In genomic region chr4:41579556-41579955, GRCh38 we compare ENCODE assay signal across 29 cellular contexts. TPM values are rescaled to one million over a fixed set of nuclear protein-coding genes. Genes with fewer than 3 reads are reported as not detected.
"Had no signal": no experiment of that assay in that cellular context is flagged by ENCODE, and none has a peak within 500 bp of the region (broad histone marks: within the 10 kb centered on the region; RNA-seq: fewer than 3 reads in every experiment).

No MANE protein-coding gene starts in this region.

- DNase-seq: activated CD4-positive, alpha-beta memory T cell treated with anti-CD3 and anti-CD28 coated beads for 36 hours; activated CD4-positive, alpha-beta T cell treated with anti-CD3 and anti-CD28 coated beads, Interleukin-2, amount 10 ng/mL, durations not matched to agents 24 days and 14 days; activated CD4-positive, CD25-positive, alpha-beta regulatory T cell treated with anti-CD3 and anti-CD28 coated beads, Interleukin-2, amount 50 U/mL, for 72 hours; activated CD8-positive, alpha-beta memory T cell treated with anti-CD3 and anti-CD28 coated beads, Interleukin-2, amount 50 U/mL, for 4 hours; activated gamma-delta T cell; activated naive CD4-positive, alpha-beta T cell treated with anti-CD3 and anti-CD28 coated beads, Interleukin-2, amount 10 ng/mL, durations not matched to agents 7 days and 5 days; activated naive CD8-positive, alpha-beta T cell treated with anti-CD3 and anti-CD28 coated beads, Interleukin-2, amount 10 ng/mL, durations not matched to agents 7 days and 5 days; activated T-cell treated with anti-CD3 and anti-CD28 coated beads, Interleukin-2, amount 50 U/mL, for 1 hour; amygdala; central memory CD4-positive, alpha-beta T cell; endodermal cell; foreskin fibroblast; mesendoderm; mucosa of descending colon; right cardiac atrium; spleen; stimulated activated CD4-positive, alpha-beta T cell treated with anti-CD3 and anti-CD28 coated beads, Interleukin-2, amount 100 ng/mL, for 48 hours; stimulated activated naive CD8-positive, alpha-beta T cell treated with anti-CD3 and anti-CD28 coated beads, Interleukin-15, Interleukin-2, amounts not matched to agents 100 U/mL and 50 U/mL, for 24 hours; T-helper 17 cell; T1000; testis; transverse colon had no signal

- H3K9me3 ChIP-seq: breast epithelium, mucosa of descending colon, testis, transverse colon, vagina had no signal

- H3K27ac ChIP-seq: breast epithelium, testis, transverse colon, vagina had no signal

- H3K9me3 Mint-ChIP-seq: activated CD4-positive, alpha-beta T cell treated with anti-CD3 and anti-CD28 coated beads, Interleukin-2, amount 10 ng/mL, durations not matched to agents 24 days and 14 days; activated naive CD4-positive, alpha-beta T cell treated with anti-CD3 and anti-CD28 coated beads, Interleukin-2, amount 10 ng/mL, durations not matched to agents 7 days and 5 days; activated T-helper 1 cell treated with anti-CD3 and anti-CD28 coated beads, Interleukin-12 subunit alpha, Interleukin-12 subunit beta, Interleukin-2, Interleukin-4 antibody, amounts not matched to agents 30 ng/mL and 10 ng/mL and 1 ng/mL, durations not matched to agents 14 hours and 24 hours and 36 hours had no signal

- H3K4me1 Mint-ChIP-seq: activated CD4-positive, alpha-beta T cell treated with anti-CD3 and anti-CD28 coated beads, Interleukin-2, amount 10 ng/mL, durations not matched to agents 24 days and 14 days; activated naive CD4-positive, alpha-beta T cell treated with anti-CD3 and anti-CD28 coated beads, Interleukin-2, amount 10 ng/mL, durations not matched to agents 7 days and 5 days; activated naive CD8-positive, alpha-beta T cell treated with anti-CD3 and anti-CD28 coated beads, Interleukin-2, amount 10 ng/mL, durations not matched to agents 7 days and 5 days; endodermal cell; T-helper 17 cell had no signal

- H3K27ac Mint-ChIP-seq: activated CD4-positive, alpha-beta memory T cell treated with anti-CD3 and anti-CD28 coated beads for 36 hours; activated CD4-positive, alpha-beta T cell treated with anti-CD3 and anti-CD28 coated beads, Interleukin-2, amount 10 ng/mL, durations not matched to agents 24 days and 14 days; activated naive CD4-positive, alpha-beta T cell treated with anti-CD3 and anti-CD28 coated beads, Interleukin-2, amount 10 ng/mL, durations not matched to agents 7 days and 5 days; activated naive CD8-positive, alpha-beta T cell treated with anti-CD3 and anti-CD28 coated beads, Interleukin-2, amount 10 ng/mL, durations not matched to agents 7 days and 5 days; activated T-helper 1 cell treated with anti-CD3 and anti-CD28 coated beads, Interleukin-12 subunit alpha, Interleukin-12 subunit beta, Interleukin-2, Interleukin-4 antibody, amounts not matched to agents 30 ng/mL and 10 ng/mL and 1 ng/mL, durations not matched to agents 14 hours and 24 hours and 36 hours; endodermal cell; natural killer cell treated with Interleukin-12 subunit alpha and Interleukin-12 subunit beta and Interleukin-15 and Interleukin-18, amount 100 ng/mL, for 72 hours; T-helper 17 cell had no signal

- H3K27me3 ChIP-seq: breast epithelium, spleen, testis, transverse colon, vagina had no signal

- H3K4me3 Mint-ChIP-seq: activated CD4-positive, alpha-beta memory T cell treated with anti-CD3 and anti-CD28 coated beads for 36 hours; activated CD4-positive, alpha-beta T cell treated with anti-CD3 and anti-CD28 coated beads, Interleukin-2, amount 10 ng/mL, durations not matched to agents 24 days and 14 days; activated naive CD4-positive, alpha-beta T cell treated with anti-CD3 and anti-CD28 coated beads, Interleukin-2, amount 10 ng/mL, durations not matched to agents 7 days and 5 days; activated naive CD8-positive, alpha-beta T cell treated with anti-CD3 and anti-CD28 coated beads, Interleukin-2, amount 10 ng/mL, durations not matched to agents 7 days and 5 days; activated T-helper 1 cell treated with anti-CD3 and anti-CD28 coated beads, Interleukin-12 subunit alpha, Interleukin-12 subunit beta, Interleukin-2, Interleukin-4 antibody, amounts not matched to agents 30 ng/mL and 10 ng/mL and 1 ng/mL, durations not matched to agents 14 hours and 24 hours and 36 hours; endodermal cell; natural killer cell treated with Interleukin-12 subunit alpha and Interleukin-12 subunit beta and Interleukin-15 and Interleukin-18, amount 100 ng/mL, for 72 hours; T-helper 17 cell had no signal

- ATAC-seq: esophagus mucosa; mucosa of descending colon; natural killer cell treated with Interleukin-12 subunit alpha and Interleukin-12 subunit beta and Interleukin-15 and Interleukin-18, amount 100 ng/mL, for 72 hours; right cardiac atrium; stimulated activated naive CD8-positive, alpha-beta T cell treated with anti-CD3 and anti-CD28 coated beads, Interleukin-15, Interleukin-2, amounts not matched to agents 100 U/mL and 50 U/mL, for 24 hours; T-helper 17 cell had no signal

- H3K27me3 Mint-ChIP-seq: activated CD4-positive, alpha-beta memory T cell treated with anti-CD3 and anti-CD28 coated beads for 36 hours; activated CD4-positive, alpha-beta T cell treated with anti-CD3 and anti-CD28 coated beads, Interleukin-2, amount 10 ng/mL, durations not matched to agents 24 days and 14 days; activated naive CD4-positive, alpha-beta T cell treated with anti-CD3 and anti-CD28 coated beads, Interleukin-2, amount 10 ng/mL, durations not matched to agents 7 days and 5 days; natural killer cell treated with Interleukin-12 subunit alpha and Interleukin-12 subunit beta and Interleukin-15 and Interleukin-18, amount 100 ng/mL, for 72 hours had no signal

- H3K4me1 ChIP-seq: breast epithelium, testis, transverse colon, vagina had no signal

- H3K4me3 ChIP-seq: breast epithelium, lung, mucosa of descending colon, spleen, testis, transverse colon, vagina had no signal

- H3K36me3 ChIP-seq: breast epithelium, spleen, transverse colon, vagina had no signal

- H3K36me3 Mint-ChIP-seq: activated CD4-positive, alpha-beta memory T cell treated with anti-CD3 and anti-CD28 coated beads for 36 hours; activated naive CD4-positive, alpha-beta T cell treated with anti-CD3 and anti-CD28 coated beads, Interleukin-2, amount 10 ng/mL, durations not matched to agents 7 days and 5 days; activated naive CD8-positive, alpha-beta T cell treated with anti-CD3 and anti-CD28 coated beads, Interleukin-2, amount 10 ng/mL, durations not matched to agents 7 days and 5 days; natural killer cell treated with Interleukin-12 subunit alpha and Interleukin-12 subunit beta and Interleukin-15 and Interleukin-18, amount 100 ng/mL, for 72 hours had no signal

RNA-seq across cellular contexts. Expression of gene LIMCH1, which starts 41.6 kb away (rescaled TPM):
- total RNA-seq: activated CD4-positive, alpha-beta memory T cell treated with anti-CD3 and anti-CD28 coated beads for 36 hours; activated CD4-positive, alpha-beta T cell treated with anti-CD3 and anti-CD28 coated beads, Interleukin-2, amount 10 ng/mL, durations not matched to agents 24 days and 14 days; activated CD8-positive, alpha-beta memory T cell treated with anti-CD3 and anti-CD28 coated beads for 36 hours; activated naive CD8-positive, alpha-beta T cell treated with anti-CD3 and anti-CD28 coated beads, Interleukin-2, amount 10 ng/mL, durations not matched to agents 7 days and 5 days; activated T-helper 1 cell treated with anti-CD3 and anti-CD28 coated beads, Interleukin-12 subunit alpha, Interleukin-12 subunit beta, Interleukin-2, Interleukin-4 antibody, amounts not matched to agents 30 ng/mL and 10 ng/mL and 1 ng/mL, durations not matched to agents 14 hours and 24 hours and 36 hours; natural killer cell treated with Interleukin-12 subunit alpha and Interleukin-12 subunit beta and Interleukin-15 and Interleukin-18, amount 100 ng/mL, for 72 hours; T-helper 17 cell had no signal
